Comparison of ENCODE assay signal across 27 cellular contexts in the genomic region with DNA sequence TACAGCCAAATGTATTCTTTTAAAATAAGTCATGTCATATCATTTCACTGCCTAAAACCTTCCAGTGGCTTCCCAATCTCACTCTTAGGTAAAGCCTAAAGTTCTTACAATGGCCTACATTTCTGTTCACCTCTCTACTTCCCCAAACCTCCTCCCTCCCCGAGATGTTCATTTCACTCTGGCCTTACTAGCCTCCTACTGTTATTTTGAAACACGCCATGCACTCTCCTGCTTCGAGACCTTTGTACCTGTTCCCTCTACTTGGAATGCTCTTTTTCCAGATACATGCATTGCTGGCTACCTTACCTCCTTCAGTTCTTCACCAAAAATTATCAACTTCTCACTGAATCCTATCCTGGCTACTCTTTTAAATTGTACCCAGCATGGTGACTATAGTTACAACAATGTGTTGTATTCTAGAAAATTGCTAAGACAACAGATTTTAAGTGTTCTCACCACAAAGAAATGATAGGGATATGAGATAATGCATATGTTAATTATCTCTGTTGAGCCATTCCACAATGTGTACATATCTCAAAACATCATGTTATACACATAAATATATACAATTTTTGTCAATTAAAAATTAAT.
"Had no signal": no experiment of that assay in that cellular context is flagged by ENCODE, and none has a peak within 500 bp of the region (broad histone marks: within the 10 kb centered on the region; RNA-seq: fewer than 3 reads in every experiment).

No MANE protein-coding gene starts in this region.

- H3K27me3 Mint-ChIP-seq: activated CD4-positive, alpha-beta T cell treated with anti-CD3 and anti-CD28 coated beads, Interleukin-2, amount 10 ng/mL, durations not matched to agents 24 days and 14 days; activated T-helper 17 cell treated with anti-CD3 and anti-CD28 coated beads, Interleukin-2, amount 50 U/mL, for 72 hours had no signal

- DNase-seq: activated CD4-positive, alpha-beta T cell treated with anti-CD3 and anti-CD28 coated beads, Interleukin-2, amount 10 ng/mL, durations not matched to agents 24 days and 14 days; activated CD4-positive, alpha-beta T cell treated with anti-CD3 and anti-CD28 coated beads, Interleukin-2, amount 50 U/mL, for 4 hours; activated CD8-positive, alpha-beta T cell treated with anti-CD3 and anti-CD28 coated beads, Interleukin-2, amount 10 ng/mL, durations not matched to agents 7 days and 5 days; activated effector memory CD4-positive, alpha-beta T cell treated with anti-CD3 and anti-CD28 coated beads, Interleukin-2, amount 50 U/mL, for 16 hours; activated naive CD4-positive, alpha-beta T cell; activated T-cell treated with anti-CD3 and anti-CD28 coated beads for 4 hours; activated T-cell treated with anti-CD3 and anti-CD28 coated beads, Interleukin-2, amount 50 U/mL, for 48 hours; adrenal gland; body of pancreas; NCI-H1048; NCI-H1105 treated with DMSO at 0.1 percent for 48 hours; NCI-H1436; NCI-H1694; NCI-H1930; NCI-H2081 treated with DMSO at 0.1 percent for 48 hours; NCI-H345; NCI-H524 treated with DMSO at 0.1 percent for 48 hours; SHP77 treated with DMSO at 0.1 percent for 48 hours; SK-N-SH; T1000; WERI-Rb-1 had no signal

- H3K9ac ChIP-seq: SK-N-SH had no signal

- H3K27ac Mint-ChIP-seq: activated CD4-positive, alpha-beta T cell treated with anti-CD3 and anti-CD28 coated beads, Interleukin-2, amount 10 ng/mL, durations not matched to agents 24 days and 14 days; activated CD8-positive, alpha-beta T cell treated with anti-CD3 and anti-CD28 coated beads, Interleukin-2, amount 10 ng/mL, durations not matched to agents 7 days and 5 days; activated naive CD4-positive, alpha-beta T cell treated with anti-CD3 and anti-CD28 coated beads, Interleukin-2, amount 50 U/mL, for 72 hours; activated T-helper 17 cell treated with anti-CD3 and anti-CD28 coated beads, Interleukin-2, amount 50 U/mL, for 72 hours; T-helper 1 cell treated with Interleukin-12 subunit alpha and Interleukin-12 subunit beta and Interleukin-4 antibody, amounts not matched to agents 30 μg/mL and 1 μg/mL, for 36 hours had no signal

- H3K9me3 ChIP-seq: adrenal gland, body of pancreas, breast epithelium, SJSA1, SK-N-SH had no signal

- H3K9me3 Mint-ChIP-seq: activated CD4-positive, alpha-beta T cell treated with anti-CD3 and anti-CD28 coated beads, Interleukin-2, amount 10 ng/mL, durations not matched to agents 24 days and 14 days; activated naive CD4-positive, alpha-beta T cell treated with anti-CD3 and anti-CD28 coated beads, Interleukin-2, amount 50 U/mL, for 72 hours; activated T-helper 17 cell treated with anti-CD3 and anti-CD28 coated beads, Interleukin-2, amount 50 U/mL, for 72 hours; T-helper 1 cell treated with Interleukin-12 subunit alpha and Interleukin-12 subunit beta and Interleukin-4 antibody, amounts not matched to agents 30 μg/mL and 1 μg/mL, for 36 hours had no signal

- H3K4me1 ChIP-seq: adrenal gland, breast epithelium had no signal

- H3K27me3 ChIP-seq: adrenal gland, body of pancreas, breast epithelium, SJSA1 had no signal

- H3K27ac ChIP-seq: adrenal gland, body of pancreas, breast epithelium, SJSA1, WERI-Rb-1 had no signal

- ATAC-seq: activated CD8-positive, alpha-beta T cell treated with anti-CD3 and anti-CD28 coated beads, Interleukin-2, amount 10 ng/mL, durations not matched to agents 7 days and 5 days; body of pancreas; Panc1 had no signal

- H3K36me3 ChIP-seq: adrenal gland, breast epithelium, SJSA1, WERI-Rb-1 had no signal

- H3K4me3 Mint-ChIP-seq: activated CD4-positive, alpha-beta T cell treated with anti-CD3 and anti-CD28 coated beads, Interleukin-2, amount 10 ng/mL, durations not matched to agents 24 days and 14 days; activated CD8-positive, alpha-beta T cell treated with anti-CD3 and anti-CD28 coated beads, Interleukin-2, amount 10 ng/mL, durations not matched to agents 7 days and 5 days; activated T-helper 17 cell treated with anti-CD3 and anti-CD28 coated beads, Interleukin-2, amount 50 U/mL, for 72 hours; T-helper 1 cell treated with Interleukin-12 subunit alpha and Interleukin-12 subunit beta and Interleukin-4 antibody, amounts not matched to agents 30 μg/mL and 1 μg/mL, for 36 hours had no signal

- H3K4me3 ChIP-seq: adrenal gland, body of pancreas, breast epithelium, SJSA1 had no signal
